Comparison of ENCODE assay signal across 1 cellular context in genomic region chr1:172778461-172779455, GRCh38.
TF ChIP-seq lines count a peak whose summit lies in the region.

No MANE protein-coding gene starts in this region.

TF ChIP-seq in GM23338, 12 proteins besides CTCF, POLR2A, EP300 and RAD21 (continued from another document):
- no peak for TF ChIP-seq JUNB (IDR thresholded peaks at IDR 0.05; ENCODE audit: unreplicated experiment)
- no peak for TF ChIP-seq ZNF331 (CRISPR knock-in tag; IDR thresholded peaks at IDR 0.05; ENCODE audit: low read depth)
- no peak for TF ChIP-seq ETS1 (IDR thresholded peaks at IDR 0.05)
- TF ChIP-seq NANOG (IDR thresholded peaks at IDR 0.05; ENCODE audit: borderline replicate concordance): no peak
- TF ChIP-seq POLR2AphosphoS5 (IDR thresholded peaks at IDR 0.05; ENCODE audit: low read depth): no peak
- no peak for TF ChIP-seq CREB1 (CRISPR knock-in tag; IDR thresholded peaks at IDR 0.05; ENCODE audit: low read depth)
- TF ChIP-seq EZH2phosphoT487 (IDR thresholded peaks at IDR 0.05; ENCODE audit: unreplicated experiment): no peak
- no peak for TF ChIP-seq ZNF114 (CRISPR knock-in tag; IDR thresholded peaks at IDR 0.05)
